ENCODE assay signal across 8 cellular contexts in genomic region chr6:117976030-117976651, GRCh38.
A peak's percentile ranks its signal among the peaks of the same experiment; 100 is the strongest.
DNase-seq lines count a peak whose midpoint lies in the region; ATAC-seq and TF ChIP-seq lines count a peak whose summit lies in the region.

No MANE protein-coding gene starts in this region.

- no peaks in the 10 kb centered on the region for H3K36me3 Mint-ChIP-seq in activated naive CD4-positive, alpha-beta T cell treated with anti-CD3 and anti-CD28 coated beads for 36 hours (ENCODE audit: low read depth)
- H3K36me3 Mint-ChIP-seq in brain, result peaks cover 20% of the 10 kb centered on the region

- H3K36me3 ChIP-seq in kidney epithelial cell (ENCODE audit: control insufficient read depth, insufficient read depth, low read length) (no peaks in the 10 kb centered on the region), MG63 (no peaks in the 10 kb centered on the region)

- DNase-seq in activated naive CD4-positive, alpha-beta T cell treated with anti-CD3 and anti-CD28 coated beads for 36 hours, result peak; percentile 17
- DNase-seq in activated naive CD4-positive, alpha-beta T cell (lab: John Stamatoyannopoulos, UW), result no peak
- DNase-seq in NCI-H510A treated with DMSO at 0.1 percent for 48 hours (lab: John Stamatoyannopoulos, UW) (peak; percentile 36), kidney epithelial cell (ENCODE audit: low read depth) (no peak), MG63 (no peak), GM19238 (ENCODE audit: insufficient read length, low spot score) (no peak)

- CTCF ChIA-PET in activated naive CD4-positive, alpha-beta T cell treated with anti-CD3 and anti-CD28 coated beads for 36 hours (lab: Charles Lee), result interaction anchor here (0.8 to 3.8 kb wide), 8 partner anchors 10 to 573 kb away, joined by 3 to 17 read pairs (median 3); no protein-coding TSS in a partner anchor

- H3K27me3 ChIP-seq in kidney epithelial cell (ENCODE audit: control insufficient read depth, insufficient read depth, low read length), result no peaks in the 10 kb centered on the region
- H3K27me3 ChIP-seq in MG63, result no peaks in the 10 kb centered on the region

- H3K4me1 Mint-ChIP-seq in activated naive CD4-positive, alpha-beta T cell treated with anti-CD3 and anti-CD28 coated beads for 36 hours (ENCODE audit: low read depth), result no peaks in the 10 kb centered on the region
- H3K4me1 Mint-ChIP-seq in brain, result peaks cover 37% of the 10 kb centered on the region

- no peak overlapping the region for H3K4me3 Mint-ChIP-seq in activated naive CD4-positive, alpha-beta T cell treated with anti-CD3 and anti-CD28 coated beads for 36 hours
- peak overlapping the region in 2 of 5 experiments; percentile 2 to 38 for H3K4me3 Mint-ChIP-seq in brain

- ATAC-seq in HG03442 (IDR thresholded peaks at IDR 0.05; ENCODE audit: unreplicated experiment), result peak; percentile 67

- TF ChIP-seq CTCF in brain (conservative IDR thresholded peaks at IDR 0.05) (peak; percentile 64 to 78), kidney epithelial cell (IDR thresholded peaks at IDR 0.05; ENCODE audit: insufficient read depth, low read length, poor library complexity, severe bottlenecking) (peak; percentile 74)

- H3K9me3 Mint-ChIP-seq in activated naive CD4-positive, alpha-beta T cell treated with anti-CD3 and anti-CD28 coated beads for 36 hours, result peaks cover 6% of the 10 kb centered on the region
- H3K9me3 Mint-ChIP-seq in brain, result peaks cover 4 to 20% (median 12%) of the 10 kb centered on the region in 5 experiments

- H3K9me3 ChIP-seq in MG63, result no peaks in the 10 kb centered on the region

- no peak overlapping the region for H3K27ac Mint-ChIP-seq in activated naive CD4-positive, alpha-beta T cell treated with anti-CD3 and anti-CD28 coated beads for 36 hours
- H3K27ac Mint-ChIP-seq in brain, result peak overlapping the region in 3 of 5 experiments; percentile 4 to 60 (median 40)

- H3K27me3 Mint-ChIP-seq in activated naive CD4-positive, alpha-beta T cell treated with anti-CD3 and anti-CD28 coated beads for 36 hours (ENCODE audit: low read depth), result peaks cover 8% of the 10 kb centered on the region
- H3K27me3 Mint-ChIP-seq in brain, result peaks cover 3% of the 10 kb centered on the region

- H3K4me3 ChIP-seq in kidney epithelial cell (ENCODE audit: low read depth, low read length) (no peak overlapping the region), MG63 (no peak overlapping the region)

- intact Hi-C loops in activated naive CD4-positive, alpha-beta T cell treated with anti-CD3 and anti-CD28 coated beads for 36 hours (cut with micrococcal nuclease), result loop anchor here (1.0 to 5.0 kb wide), 5 partner anchors 211 to 1136 kb away; no protein-coding TSS in a partner anchor

Comparison
In these comparisons a context has a peak if more than half of its experiments do, and no peak if none do; other contexts are left out.
1. DNase-seq: peak in activated naive CD4-positive, alpha-beta T cell treated with anti-CD3 and anti-CD28 coated beads for 36 hours (single experiment) and NCI-H510A treated with DMSO at 0.1 percent for 48 hours (single experiment); none in activated naive CD4-positive, alpha-beta T cell (0 of 4), kidney epithelial cell (single experiment), MG63 (single experiment) and GM19238 (single experiment).